ENCODE assay signal across 8 cellular contexts in genomic region chr2:97697252-97698235, GRCh38. TPM values are rescaled to one million over a fixed set of nuclear protein-coding genes. Genes with fewer than 3 reads are reported as not detected.
DNase-seq lines count a peak whose midpoint lies in the region; ATAC-seq and TF ChIP-seq lines count a peak whose summit lies in the region.

No MANE protein-coding gene starts in this region.

- H3K36me3 Mint-ChIP-seq in activated CD4-positive, alpha-beta T cell treated with anti-CD3 and anti-CD28 coated beads for 36 hours (ENCODE audit: low read depth), result no peaks in the 10 kb centered on the region

- H3K4me1 Mint-ChIP-seq in activated CD4-positive, alpha-beta T cell treated with anti-CD3 and anti-CD28 coated beads for 36 hours, result peaks cover 11% of the 10 kb centered on the region

- peak overlapping the region; percentile 1 for H3K27ac Mint-ChIP-seq in activated CD4-positive, alpha-beta T cell treated with anti-CD3 and anti-CD28 coated beads for 36 hours

- POLR2A ChIA-PET in activated CD4-positive, alpha-beta T cell treated with anti-CD3 and anti-CD28 coated beads for 36 hours (lab: Charles Lee), result interaction anchor here (0.6 to 1.6 kb wide), 3 partner anchors 33 to 113 kb away, joined by 3 to 5 read pairs (median 3); no protein-coding TSS in a partner anchor

- no peak overlapping the region for H3K4me3 Mint-ChIP-seq in activated CD4-positive, alpha-beta T cell treated with anti-CD3 and anti-CD28 coated beads for 36 hours

- DNase-seq in NCI-H526 (lab: John Stamatoyannopoulos, UW) (peak; percentile 70 to 92), cerebellum (ENCODE audit: low spot score) (peak; percentile 86), kidney glomerular epithelial cell (lab: John Stamatoyannopoulos, UW) (peak; percentile 84)
- peak; percentile 97 for DNase-seq in activated CD4-positive, alpha-beta T cell treated with anti-CD3 and anti-CD28 coated beads for 36 hours
- peak; percentile 90 for DNase-seq in stimulated activated CD4-positive, alpha-beta T cell treated with anti-CD3 and anti-CD28 coated beads, Interleukin-1b, Interleukin-23, amount 100 ng/mL, for 48 hours

- H3K9me3 Mint-ChIP-seq in activated CD4-positive, alpha-beta T cell treated with anti-CD3 and anti-CD28 coated beads for 36 hours (ENCODE audit: low read depth), result no peaks in the 10 kb centered on the region

- H3K27me3 Mint-ChIP-seq in activated CD4-positive, alpha-beta T cell treated with anti-CD3 and anti-CD28 coated beads for 36 hours, result no peaks in the 10 kb centered on the region

- intact Hi-C loops in activated CD4-positive, alpha-beta T cell treated with anti-CD3 and anti-CD28 coated beads for 36 hours (cut with DNase I, micrococcal nuclease), result loop anchor here (1.0 to 10.0 kb wide), 5 partner anchors 9 to 1633 kb away; partner anchors contain the start of gene ACTR1B (in 2 of the 2)

- CTCF ChIA-PET in activated CD4-positive, alpha-beta T cell treated with anti-CD3 and anti-CD28 coated beads for 36 hours (lab: Charles Lee), result interaction anchor here (0.5 to 8.7 kb wide), 28 partner anchors 10 to 687 kb away, joined by 3 to 170 read pairs (median 4); partner anchors contain the start of genes ACTR1B, ANKRD36B, C2orf92 and COX5B

- TF ChIP-seq CTCF in GM12872 (IDR thresholded peaks at IDR 0.05; ENCODE audit: insufficient read depth, low read depth, low read length), result peak; percentile 82

- ATAC-seq in HG03439 (IDR thresholded peaks at IDR 0.05; ENCODE audit: unreplicated experiment) (peak; percentile 61), HG03460 (IDR thresholded peaks at IDR 0.05; ENCODE audit: unreplicated experiment) (no peak)
- peak; percentile 92 for ATAC-seq in activated CD4-positive, alpha-beta T cell treated with anti-CD3 and anti-CD28 coated beads for 36 hours

RNA-seq across cellular contexts. Expression of gene ZAP70, which starts 15.8 kb away (rescaled TPM):
- 100 to 1,000 TPM; 153 to 156 TPM for total RNA-seq in activated CD4-positive, alpha-beta T cell treated with anti-CD3 and anti-CD28 coated beads for 36 hours
- total RNA-seq in cerebellum, result 0.45 TPM

RNA-seq across cellular contexts. Expression of gene C2orf92, which starts 28.0 kb away (rescaled TPM):
- total RNA-seq in activated CD4-positive, alpha-beta T cell treated with anti-CD3 and anti-CD28 coated beads for 36 hours, result 1 to 10 TPM; 7.4 to 8.9 TPM
- 15.7 TPM for total RNA-seq in cerebellum

RNA-seq across cellular contexts. Expression of gene ACTR1B, which starts 33.7 kb away (rescaled TPM):
- 100 to 1,000 TPM in 1 of 2 experiments, 10 to 100 TPM in 1; 92.0 to 124 TPM for total RNA-seq in activated CD4-positive, alpha-beta T cell treated with anti-CD3 and anti-CD28 coated beads for 36 hours
- total RNA-seq in cerebellum, result 28.6 TPM

RNA-seq across cellular contexts. Expression of gene COX5B, which starts 51.7 kb away (rescaled TPM):
- total RNA-seq in activated CD4-positive, alpha-beta T cell treated with anti-CD3 and anti-CD28 coated beads for 36 hours, result 100 to 1,000 TPM; 189 to 220 TPM
- 120 TPM for total RNA-seq in cerebellum

Comparison
In these comparisons a context has a peak if more than half of its experiments do, and no peak if none do; other contexts are left out.
1. RNA of gene ZAP70, which starts 15.8 kb away (total RNA-seq): 153 to 156 TPM in activated CD4-positive, alpha-beta T cell treated with anti-CD3 and anti-CD28 coated beads for 36 hours; 0.45 TPM in cerebellum (single experiment); every median in the first group is over 100 times any median in the second.
2. Peak in every context shown above with its lines, with median percentiles within 50 percentile points of each other: DNase-seq.